In genomic region chr1:116418091-116418830, GRCh38 we compare ENCODE assay signal across 8 cellular contexts. TPM values are rescaled to one million over a fixed set of nuclear protein-coding genes. Genes with fewer than 3 reads are reported as not detected.
DNase-seq lines count a peak whose midpoint lies in the region; ATAC-seq lines count a peak whose summit lies in the region.

No MANE protein-coding gene starts in this region.

- H3K79me1 ChIP-seq in mesendoderm (ENCODE audit: low read length), result peaks cover 3% of the 10 kb centered on the region

- peak overlapping the region; percentile 98 for H3K56ac ChIP-seq in mesendoderm (ENCODE audit: low read length)

- H3K9ac ChIP-seq in mesendoderm (ENCODE audit: low read length), result peak overlapping the region; percentile 91

- peaks cover 13 to 21% of the 10 kb centered on the region in 2 donors for H3K4me1 Mint-ChIP-seq in effector memory CD8-positive, alpha-beta T cell (ENCODE audit: low read depth in 2 of 2)

- WGBS in mesendoderm (ENCODE audit: extremely low coverage, insufficient coverage, low lambda C conversion rate), result no CpG with 5 or more reads among the region's 48 CpGs

- H4K8ac ChIP-seq in mesendoderm (ENCODE audit: low read depth, low read length), result no peak overlapping the region

- peaks cover 31% of the 10 kb centered on the region for H3K4me1 ChIP-seq in mesendoderm (ENCODE audit: control insufficient read depth, low read depth, low read length)

- H3K36me3 ChIP-seq in mesendoderm (ENCODE audit: control insufficient read depth, insufficient read depth, low read length), result no peaks in the 10 kb centered on the region

- H2BK120ac ChIP-seq in mesendoderm (ENCODE audit: low read depth, low read length), result peak overlapping the region; percentile 10

- DNase-seq in C1 segment of cervical spinal cord (lab: John Stamatoyannopoulos, UW) (peak in 13 of 14 donors; percentile 17 to 84 (median 69)), NCI-H748 treated with DMSO at 0.1 percent for 48 hours (lab: John Stamatoyannopoulos, UW) (peak; percentile 57), mesendoderm (peak; percentile 91)
- DNase-seq in activated CD8-positive, alpha-beta memory T cell treated with anti-CD3 and anti-CD28 coated beads for 1 hour (ENCODE audit: extremely low read depth in 1 of 2, low read depth in 1 of 2), result peak; percentile 66 to 74
- peak; percentile 79 to 86 (median 83) for DNase-seq in effector memory CD8-positive, alpha-beta T cell
- peak; percentile 77 for DNase-seq in stimulated activated CD8-positive, alpha-beta memory T cell treated with anti-CD3 and anti-CD28 coated beads, Interleukin-12 subunit alpha, Interleukin-12 subunit beta, amount 100 ng/mL, for 4 hours (ENCODE audit: low read depth)

- peaks cover 22% of the 10 kb centered on the region for H3K36me3 Mint-ChIP-seq in effector memory CD8-positive, alpha-beta T cell (ENCODE audit: insufficient read depth)

- peak overlapping the region; percentile 86 for H3K4me2 ChIP-seq in mesendoderm (ENCODE audit: low read length)

- peak overlapping the region; percentile 64 for H3K4me3 ChIP-seq in mesendoderm (ENCODE audit: low read length)

- H4K5ac ChIP-seq in mesendoderm (ENCODE audit: low read length), result peak overlapping the region; percentile 94

- H3K4ac ChIP-seq in mesendoderm (ENCODE audit: low read depth, low read length), result peak overlapping the region; percentile 96

- H3K27ac ChIP-seq in mesendoderm (ENCODE audit: low read depth, low read length), result no peak overlapping the region

- H2BK5ac ChIP-seq in mesendoderm (ENCODE audit: low read length), result peak overlapping the region; percentile 93

- H2AK5ac ChIP-seq in mesendoderm (ENCODE audit: low read length), result peak overlapping the region; percentile 87

- H3K4me3 Mint-ChIP-seq in effector memory CD8-positive, alpha-beta T cell, result peak overlapping the region; percentile 84 to 91

- ATAC-seq in GM19324 (IDR thresholded peaks at IDR 0.05; ENCODE audit: low FRiP score, unreplicated experiment) (peak; percentile 80), HG03457 (IDR thresholded peaks at IDR 0.05; ENCODE audit: unreplicated experiment) (peak; percentile 78)
- peak; percentile 96 for ATAC-seq in effector memory CD8-positive, alpha-beta T cell (replicated peaks)

- no peaks in the 10 kb centered on the region for H3K27me3 Mint-ChIP-seq in effector memory CD8-positive, alpha-beta T cell

- H3K27me3 ChIP-seq in mesendoderm (ENCODE audit: insufficient read depth, low read length, poor library complexity), result no peaks in the 10 kb centered on the region

- H3K18ac ChIP-seq in mesendoderm (ENCODE audit: low read length), result peak overlapping the region; percentile 65

- peak overlapping the region; percentile 95 to 97 for H3K27ac Mint-ChIP-seq in effector memory CD8-positive, alpha-beta T cell

- no peaks in the 10 kb centered on the region for H3K79me2 ChIP-seq in mesendoderm (ENCODE audit: control insufficient read depth, insufficient read depth, low read length)

- H3K9me3 Mint-ChIP-seq in effector memory CD8-positive, alpha-beta T cell, result no peaks in the 10 kb centered on the region

- peak overlapping the region; percentile 90 for H3K23ac ChIP-seq in mesendoderm (ENCODE audit: low read length)

- H2BK15ac ChIP-seq in mesendoderm (replicated peaks; ENCODE audit: low read depth), result no peak overlapping the region

RNA-seq across cellular contexts. Expression of gene ATP1A1, which starts 45.2 kb away (rescaled TPM):
- polyA plus RNA-seq in mesendoderm (2013, experiment 1 of 2), result 182 TPM
- 180 TPM for polyA plus RNA-seq in mesendoderm (2013, experiment 2 of 2)
